ENCODE assay signal across 9 cellular contexts in the genomic region with DNA sequence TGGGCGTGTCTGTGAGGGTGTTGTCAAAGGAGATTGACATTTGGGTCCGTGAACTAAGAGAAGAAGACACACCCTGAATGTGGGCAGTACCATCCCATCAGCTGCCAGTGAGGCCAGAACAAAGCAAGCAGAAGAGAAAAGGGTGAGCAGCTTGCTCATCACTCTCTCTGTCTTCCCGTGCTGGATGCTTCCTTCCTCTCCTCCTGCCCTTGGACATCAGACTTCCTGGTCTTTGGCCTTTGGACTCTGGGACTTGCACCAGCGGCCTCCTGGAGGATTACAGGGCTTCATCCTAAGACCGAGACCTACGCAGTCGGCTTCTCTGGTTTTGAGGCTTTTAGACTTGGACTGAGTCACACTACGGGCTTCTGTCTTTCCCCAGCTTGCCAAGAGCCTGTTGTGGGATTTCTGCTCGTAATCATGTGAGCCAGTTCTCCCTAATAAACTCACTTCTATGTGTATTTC. TPM values are rescaled to one million over a fixed set of nuclear protein-coding genes. Genes with fewer than 3 reads are reported as not detected.
DNase-seq lines count a peak whose midpoint lies in the region; ATAC-seq, FAIRE-seq and TF ChIP-seq lines count a peak whose summit lies in the region.
"Had no signal": no experiment of that assay in that cellular context is flagged by ENCODE, and none has a peak within 500 bp of the region (broad histone marks: within the 10 kb centered on the region; RNA-seq: fewer than 3 reads in every experiment).

No MANE protein-coding gene starts in this region.

- DNase-seq in NCI-H146 (lab: John Stamatoyannopoulos, UW): peak; percentile 84
- no peak for DNase-seq in bronchial epithelial cell (ENCODE audit: low read depth)
- no peak for DNase-seq in right lobe of liver
- DNase-seq in omental fat pad (ENCODE audit: low spot score): no peak
- no peak for DNase-seq in HPDE6-E6E7 (ENCODE audit: extremely low spot score)
- no peak for DNase-seq in GF-D8 (lab: John Stamatoyannopoulos, UW)

- H3K36me3 ChIP-seq in ACC112 (ENCODE audit: insufficient read depth, low read length): no peaks in the 10 kb centered on the region
- H3K36me3 ChIP-seq in bronchial epithelial cell (ENCODE audit: control insufficient read depth, insufficient read depth, low read length): no peaks in the 10 kb centered on the region
- H3K36me3 ChIP-seq in right lobe of liver: no peaks in the 10 kb centered on the region

- intact Hi-C loops in right lobe of liver (cut with DNase I): loop anchor here in 1 of 2 donors (10.0 kb wide), 1 partner anchor 76 kb away; no protein-coding TSS in a partner anchor

- no peaks in the 10 kb centered on the region for H3K79me2 ChIP-seq in ACC112 (ENCODE audit: control insufficient read depth, insufficient read depth, low read length, unreplicated experiment)

- peak; percentile 91 for FAIRE-seq in bronchial epithelial cell (lab: Jason Lieb, UNC)

- TF ChIP-seq POLR2A in right lobe of liver (IDR thresholded peaks at IDR 0.05): no peak

- no peak for TF ChIP-seq CTCF in bronchial epithelial cell (IDR thresholded peaks at IDR 0.05; ENCODE audit: insufficient read depth, low read length, severe bottlenecking)
- TF ChIP-seq CTCF in right lobe of liver (IDR thresholded peaks at IDR 0.05): no peak
- TF ChIP-seq CTCF in omental fat pad (IDR thresholded peaks at IDR 0.05): no peak

- 38% methylated on average over 6 of the region's 9 CpGs for WGBS in right lobe of liver (ENCODE audit: insufficient coverage, low coverage, low lambda C conversion rate, missing lambda C conversion rate)

- H3K4me3 ChIP-seq in ACC112 (ENCODE audit: low read depth, low read length): peak overlapping the region; percentile 60
- no peak overlapping the region for H3K4me3 ChIP-seq in bronchial epithelial cell (ENCODE audit: low read depth, low read length)
- H3K4me3 ChIP-seq in right lobe of liver: no peak overlapping the region

- H3K27me3 ChIP-seq in ACC112 (ENCODE audit: insufficient read depth, low read length) (peaks cover 6% of the 10 kb centered on the region; the same call in 1 of the 2 replicates), bronchial epithelial cell (ENCODE audit: control insufficient read depth, insufficient read depth, low read length) (peaks cover 2% of the 10 kb centered on the region), right lobe of liver (no peaks in the 10 kb centered on the region)

- peaks cover 8% of the 10 kb centered on the region for H3K4me1 ChIP-seq in ACC112 (ENCODE audit: control insufficient read depth, insufficient read depth, low read length, unreplicated experiment)
- peaks cover 0 to 18% (median 0%) of the 10 kb centered on the region in 4 donors for H3K4me1 ChIP-seq in right lobe of liver

- H2AFZ ChIP-seq in ACC112 (ENCODE audit: low read length, unreplicated experiment): peak overlapping the region; percentile 75

- H3K9me3 ChIP-seq in right lobe of liver: no peaks in the 10 kb centered on the region

- peak; percentile 29 to 67 (median 46) for ATAC-seq in right lobe of liver
- ATAC-seq in HG03039 (IDR thresholded peaks at IDR 0.05; ENCODE audit: unreplicated experiment): no peak
- no peak for ATAC-seq in omental fat pad (ENCODE audit: low FRiP score)

- H3K27ac ChIP-seq in ACC112 (ENCODE audit: low read depth, low read length) (peak overlapping the region; percentile 50), right lobe of liver (no peak overlapping the region)
- H3K27ac ChIP-seq: C4-2B had no signal

RNA-seq across cellular contexts. Expression of a gene that starts 18.8 kb away (rescaled TPM):
- total RNA-seq in bronchial epithelial cell: 7.1 and 13.4 TPM in 2 replicates
- 100 to 1,000 TPM in 1 of 6 experiments, 10 to 100 TPM in 5; 40.8 to 121 (median 57.5) TPM for total RNA-seq in right lobe of liver
- total RNA-seq in omental fat pad: 100 to 1,000 TPM in 2 of 4 donors, 10 to 100 TPM in 2; 63.2 to 122 (median 93.0) TPM

RNA-seq across cellular contexts. Expression of a gene that starts 18.9 kb away (rescaled TPM):
- total RNA-seq in bronchial epithelial cell: under 0.01 and 0.77 TPM in 2 replicates
- 1 to 10 TPM in 4 of 6 experiments, not detected in 2; 1.1 to 1.6 (median 1.4) TPM for total RNA-seq in right lobe of liver
- total RNA-seq in omental fat pad: 100 to 1,000 TPM in 1 of 4 donors, 10 to 100 TPM in 2, under 1 TPM in 1; 0.31 to 113 (median 44.3) TPM

RNA-seq across cellular contexts. Expression of a gene that starts 32.4 kb away (rescaled TPM):
- 1.8 and 3.1 TPM in 2 replicates for total RNA-seq in bronchial epithelial cell
- total RNA-seq in right lobe of liver: 100 to 1,000 TPM in 5 of 6 experiments, 10 to 100 TPM in 1; 85.1 to 299 (median 119) TPM
- total RNA-seq in omental fat pad: 10 to 100 TPM; 27.3 to 89.3 (median 65.3) TPM

RNA-seq across cellular contexts. Expression of a gene that starts 59.9 kb away (rescaled TPM):
- total RNA-seq in bronchial epithelial cell (0.13 TPM in 1 of 2 replicates, not detected in the other), right lobe of liver (10 to 100 TPM; 21.7 to 80.5 (median 30.2) TPM), omental fat pad (100 to 1,000 TPM in 1 of 4 donors, 10 to 100 TPM in 3; 39.5 to 273 (median 73.9) TPM)

Comparison
In these comparisons a context has a peak if more than half of its experiments do, and no peak if none do; other contexts are left out.
1. ATAC-seq: peak in right lobe of liver (4 of 4); none in HG03039 (single experiment) and omental fat pad (single experiment).